24 cellular contexts compared by ENCODE assay signal in the genomic region with DNA sequence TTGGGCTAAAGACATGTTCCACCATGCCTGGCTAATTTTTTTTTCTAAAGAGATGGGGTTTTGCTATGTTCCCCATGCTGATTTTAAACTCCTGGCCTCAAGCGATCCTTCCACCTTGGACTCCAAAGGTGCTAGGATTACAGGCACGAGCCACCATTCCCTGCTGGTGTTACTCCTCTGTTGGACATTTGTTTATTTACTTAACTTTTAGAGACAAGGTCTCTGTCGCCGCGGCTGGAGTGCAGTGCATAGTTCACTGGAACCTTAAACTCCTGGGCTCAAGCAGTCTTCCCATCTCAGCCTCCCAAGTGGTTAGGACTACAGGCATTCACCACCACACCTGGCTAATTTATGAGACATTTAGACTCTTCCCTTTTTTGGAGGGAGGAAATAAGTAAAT.
"Had no signal": no experiment of that assay in that cellular context is flagged by ENCODE, and none has a peak within 500 bp of the region (broad histone marks: within the 10 kb centered on the region; RNA-seq: fewer than 3 reads in every experiment).

No MANE protein-coding gene starts in this region.

- H3K9me3 Mint-ChIP-seq: natural killer cell, type B pancreatic cell had no signal

- H3K27ac ChIP-seq: epithelial cell of prostate, gastroesophageal sphincter, heart left ventricle, hepatocyte, left ventricle myocardium inferior, lower lobe of right lung, neutrophil, pancreas, stomach, tibial artery had no signal

- H3K4me2 ChIP-seq: hepatocyte, smooth muscle cell had no signal

- H3K4me1 ChIP-seq: gastroesophageal sphincter, heart left ventricle, left ventricle myocardium inferior, lower lobe of right lung, pancreas, stomach, tibial artery had no signal

- H3K9me3 ChIP-seq: gastroesophageal sphincter, heart left ventricle, left ventricle myocardium inferior, lower lobe of right lung, neutrophil, pancreas, stomach, tibial artery had no signal

- H3K4me3 ChIP-seq: gastroesophageal sphincter, heart left ventricle, hepatocyte, left ventricle myocardium inferior, lower lobe of right lung, pancreas, smooth muscle cell, stomach, tibial artery had no signal

- H3K27ac Mint-ChIP-seq: natural killer cell, type B pancreatic cell had no signal

- FAIRE-seq: islet of Langerhans, pancreas had no signal

- ATAC-seq: esophagus mucosa, gastroesophageal sphincter, heart left ventricle, left cardiac atrium, lower lobe of right lung, natural killer cell, pancreas, sciatic nerve had no signal

- H3K27me3 Mint-ChIP-seq: type B pancreatic cell had no signal

- DNase-seq: cortex of kidney; foreskin fibroblast; heart left ventricle; left cardiac atrium; left ventricle myocardium inferior; lower lobe of right lung; natural killer cell; pancreas; stimulated activated CD4-positive, alpha-beta T cell treated with anti-CD3 and anti-CD28 coated beads, Interleukin-12 subunit alpha, Interleukin-12 subunit beta, amount 100 ng/mL, for 4 hours; stimulated activated CD4-positive, alpha-beta T cell treated with anti-CD3 and anti-CD28 coated beads, Interleukin-1b, Interleukin-23, amount 100 ng/mL, for 48 hours; stimulated activated CD4-positive, alpha-beta T cell treated with anti-CD3 and anti-CD28 coated beads, Interleukin-4, amount 100 ng/mL, for 1 hour; stimulated activated CD8-positive, alpha-beta memory T cell treated with anti-CD3 and anti-CD28 coated beads, Interleukin-4, amount 100 ng/mL, for 48 hours; stimulated activated naive CD4-positive, alpha-beta T cell treated with Interleukin-2 at 50 U/mL for 16 hours; stomach; tibial artery had no signal

- H2AFZ ChIP-seq: hepatocyte had no signal

- H3K27me3 ChIP-seq: gastroesophageal sphincter, heart left ventricle, hepatocyte, neutrophil, pancreas, stomach, tibial artery had no signal

- H3K4me3 Mint-ChIP-seq: natural killer cell, type B pancreatic cell had no signal
